ENCODE assay signal across 8 cellular contexts in the genomic region with DNA sequence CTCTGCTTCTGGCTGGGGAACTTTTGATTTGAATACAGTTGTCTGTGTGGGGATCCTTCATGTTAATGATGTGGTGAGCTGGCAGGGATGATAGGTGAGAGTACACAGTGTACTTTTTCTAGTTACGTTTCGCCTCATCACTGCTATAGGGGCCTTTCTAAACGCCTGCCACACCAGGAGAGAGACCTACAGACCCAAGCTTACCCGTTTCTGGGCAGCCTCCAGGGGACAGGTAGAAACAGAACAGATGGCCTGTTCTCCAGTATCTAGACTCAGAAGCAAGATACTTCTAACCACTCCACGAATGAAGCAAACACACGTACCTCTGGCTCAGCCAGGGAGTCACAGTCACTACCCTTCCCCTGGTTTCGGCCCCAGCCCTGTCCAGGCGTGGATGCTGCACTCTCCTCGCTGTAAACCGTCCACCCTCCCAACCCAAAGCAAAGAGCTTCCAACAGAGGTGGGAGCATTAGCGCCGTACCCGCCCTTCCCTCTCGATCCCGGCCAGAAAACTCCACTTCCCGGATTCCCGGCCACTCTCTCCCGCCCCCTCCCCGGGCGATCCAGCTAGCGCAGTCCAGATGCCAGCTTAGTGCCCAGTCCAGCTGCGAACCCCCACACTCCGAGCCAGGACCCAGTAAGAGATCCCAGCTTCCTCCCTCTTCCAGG. TPM values are rescaled to one million over a fixed set of nuclear protein-coding genes. Genes with fewer than 3 reads are reported as not detected.
DNase-seq lines count a peak whose midpoint lies in the region; ATAC-seq, FAIRE-seq and TF ChIP-seq lines count a peak whose summit lies in the region.

No MANE protein-coding gene starts in this region.

- peaks cover 16% of the 10 kb centered on the region for H3K4me1 ChIP-seq in ACC112 (ENCODE audit: control insufficient read depth, insufficient read depth, low read length, unreplicated experiment)
- peaks cover 52% of the 10 kb centered on the region for H3K4me1 ChIP-seq in OCI-LY7 (ENCODE audit: insufficient read depth, low read length, poor library complexity, severe bottlenecking)
- H3K4me1 ChIP-seq in keratinocyte (ENCODE audit: control insufficient read depth, extremely low read depth, insufficient read depth, low read length): peaks cover 73% of the 10 kb centered on the region

- FAIRE-seq in keratinocyte (lab: Jason Lieb, UNC): peak; percentile 23

- BruUV-seq in OCI-LY7 (replicated peaks; lab: Mats Ljungman, UMichigan): no TSS peak

- H3K27me3 ChIP-seq in ACC112 (ENCODE audit: insufficient read depth, low read length) (no peaks in the 10 kb centered on the region), brain microvascular endothelial cell (replicated peaks) (no peaks in the 10 kb centered on the region), keratinocyte (ENCODE audit: control insufficient read depth, extremely low read depth, insufficient read depth, low read length) (no peaks in the 10 kb centered on the region)

- no peaks in the 10 kb centered on the region for H3K9me2 ChIP-seq in OCI-LY7 (ENCODE audit: insufficient read depth, low read length)

- H3K4me2 ChIP-seq in OCI-LY7 (ENCODE audit: low read length): peak overlapping the region; percentile 90
- peak overlapping the region; percentile 100 for H3K4me2 ChIP-seq in keratinocyte (ENCODE audit: control insufficient read depth, extremely low read depth, insufficient read depth, low read depth, low read length)

- POLR2A ChIA-PET in OCI-LY7 (lab: Charles Lee): interaction anchor here (0.6 to 4.7 kb wide), 4 partner anchors 29 to 307 kb away, joined by 4 to 51 read pairs (median 8); a partner anchor contains a TSS

- intact Hi-C loops in OCI-LY7 (cut with micrococcal nuclease; ENCODE audit: unreplicated experiment): loop anchor here (10.0 kb wide), 2 partner anchors 300 to 1640 kb away; a partner anchor contains a TSS

- peak overlapping the region; percentile 89 for H3K4me3 ChIP-seq in ACC112 (ENCODE audit: low read depth, low read length)
- H3K4me3 ChIP-seq in OCI-LY7 (ENCODE audit: low read depth, low read length, poor library complexity, severe bottlenecking): peak overlapping the region; percentile 100
- peak overlapping the region; percentile 97 for H3K4me3 ChIP-seq in brain microvascular endothelial cell (ENCODE audit: low read depth, low read length)
- peak overlapping the region; percentile 92 to 94 (median 92) for H3K4me3 ChIP-seq in keratinocyte (ENCODE audit: control insufficient read depth in 2 of 3, extremely low read depth in 1 of 3, insufficient read depth in 2 of 3, low read depth in 1 of 3, low read length in 3 of 3)

- in situ Hi-C loops in brain microvascular endothelial cell (cut with HindIII; ENCODE audit: low pct_ligation_motif_present, low sequenced_read_pairs): no loop called here

- no peak for TF ChIP-seq CTCF in OCI-LY7 (conservative IDR thresholded peaks at IDR 0.05; ENCODE audit: low read length)
- TF ChIP-seq CTCF in brain microvascular endothelial cell (IDR thresholded peaks at IDR 0.05; ENCODE audit: low read depth, low read length, missing control alignments): no peak
- no peak for TF ChIP-seq CTCF in keratinocyte (optimal IDR thresholded peaks at IDR 0.05 in 1 of 3, IDR thresholded peaks at IDR 0.05 in 1 of 3, conservative IDR thresholded peaks at IDR 0.05 in 1 of 3; ENCODE audit: extremely low read depth in 1 of 3, insufficient read depth in 2 of 3, low read length in 3 of 3)

- peak overlapping the region; percentile 2; the same call in 1 of the 2 replicates for H3K27ac ChIP-seq in ACC112 (ENCODE audit: low read depth, low read length)
- H3K27ac ChIP-seq in OCI-LY7 (ENCODE audit: low read depth, low read length, poor library complexity, severe bottlenecking): peak overlapping the region; percentile 77
- no peak overlapping the region for H3K27ac ChIP-seq in brain microvascular endothelial cell
- peak overlapping the region; percentile 95 for H3K27ac ChIP-seq in keratinocyte (ENCODE audit: control insufficient read depth, insufficient read depth, low read length)

- H3K36me3 ChIP-seq in ACC112 (ENCODE audit: insufficient read depth, low read length) (no peaks in the 10 kb centered on the region), OCI-LY7 (ENCODE audit: insufficient read depth, low read length) (peaks cover 20% of the 10 kb centered on the region; the same call in 1 of the 2 replicates), brain microvascular endothelial cell (replicated peaks) (no peaks in the 10 kb centered on the region), keratinocyte (ENCODE audit: control insufficient read depth in 2 of 2, extremely low read depth in 1 of 2, insufficient read depth in 2 of 2, low read length in 2 of 2) (no peaks in the 10 kb centered on the region)

- ATAC-seq in GM18502 (IDR thresholded peaks at IDR 0.05; ENCODE audit: poor library complexity, unreplicated experiment) (peak; percentile 56), HG02840 (IDR thresholded peaks at IDR 0.05; ENCODE audit: low FRiP score, unreplicated experiment) (peak; percentile 50)

- H3K79me2 ChIP-seq in ACC112 (ENCODE audit: control insufficient read depth, insufficient read depth, low read length, unreplicated experiment) (peaks cover 58% of the 10 kb centered on the region), OCI-LY7 (ENCODE audit: insufficient read depth, low read depth, low read length) (peaks cover 57% of the 10 kb centered on the region; the same call in 1 of the 2 replicates), keratinocyte (ENCODE audit: control insufficient read depth, insufficient read depth, low read length) (peaks cover 59% of the 10 kb centered on the region)

- H2AFZ ChIP-seq in ACC112 (ENCODE audit: low read length, unreplicated experiment) (peak overlapping the region; percentile 47), OCI-LY7 (ENCODE audit: low read length) (no peak overlapping the region), keratinocyte (ENCODE audit: control insufficient read depth, low read length) (peak overlapping the region; percentile 64)

- DNase-seq in OCI-LY7 (ENCODE audit: low spot score) (peak; percentile 52), brain microvascular endothelial cell (peak; percentile 9), keratinocyte (ENCODE audit: low read depth, low spot score) (no peak), DMS79 treated with DMSO at 0.1 percent for 48 hours (lab: John Stamatoyannopoulos, UW) (no peak)
- DNase-seq in stimulated activated CD4-positive, alpha-beta T cell treated with anti-CD3 and anti-CD28 coated beads, Interleukin-1b, Interleukin-23, amount 100 ng/mL, for 48 hours: peak; percentile 71

- H3K9me3 ChIP-seq in OCI-LY7 (ENCODE audit: low read length): no peaks in the 10 kb centered on the region
- no peaks in the 10 kb centered on the region for H3K9me3 ChIP-seq in keratinocyte (ENCODE audit: control insufficient read depth, low read depth, low read length)

- CTCF ChIA-PET in OCI-LY7 (lab: Charles Lee; ENCODE audit: unreplicated experiment): interaction anchor here (0.9 to 1.9 kb wide), 4 partner anchors 39 to 226 kb away, joined by 3 to 10 read pairs (median 4); no protein-coding TSS in a partner anchor

- H3K9ac ChIP-seq in keratinocyte (ENCODE audit: control insufficient read depth, extremely low read depth, insufficient read depth, low read length): peak overlapping the region; percentile 97

- H4K20me1 ChIP-seq in OCI-LY7 (ENCODE audit: insufficient read depth, low read length): peaks cover 19% of the 10 kb centered on the region
- peaks cover 13% of the 10 kb centered on the region for H4K20me1 ChIP-seq in keratinocyte (ENCODE audit: control insufficient read depth, extremely low read depth, insufficient read depth, low read length)

- H3K9me1 ChIP-seq in keratinocyte (ENCODE audit: control insufficient read depth, extremely low read depth, insufficient read depth, low read length): peaks cover 3% of the 10 kb centered on the region

- dilution Hi-C loops in keratinocyte (cut with MboI; ENCODE audit: extremely low pct_ligation_motif_present, low sequenced_read_pairs): no loop called here

RNA-seq across cellular contexts. Expression of a gene that starts 1.2 kb away (rescaled TPM):
- total RNA-seq in OCI-LY7 (2014; rRNA removed; shearing (Covaris generic)): 9.5 and 10.9 TPM in 2 replicates
- total RNA-seq in OCI-LY7 (2022): 22.4 and 25.4 TPM in 2 replicates
- 33.1 to 46.5 TPM (median 34.8 TPM) in 3 replicates for polyA plus RNA-seq in keratinocyte
- 16.9 TPM for polyA plus RNA-seq in keratinocyte (2011; ENCODE audit: low read depth)
- polyA plus RNA-seq in keratinocyte (2011; cell fraction: cytosol; rRNA removed): 35.8 and 62.9 TPM in 2 replicates
- polyA plus RNA-seq in keratinocyte (2011; cell fraction: nucleus; rRNA removed): 28.2 and 30.2 TPM in 2 replicates
- 28.0 and 31.4 TPM in 2 replicates for polyA plus RNA-seq in keratinocyte (2012; ENCODE audit: low replicate concordance)
- polyA minus RNA-seq in keratinocyte: 25.4 to 88.4 TPM (median 64.0 TPM) in 3 replicates
- 70.2 TPM for polyA minus RNA-seq in keratinocyte (2011; cell fraction: cytosol; rRNA and poly(A)+ RNA removed)
- polyA minus RNA-seq in keratinocyte (2011; cell fraction: nucleus; rRNA and poly(A)+ RNA removed): 33.1 and 66.2 TPM in 2 replicates

Comparison
In these comparisons a context has a peak if more than half of its experiments do, and no peak if none do; other contexts are left out.
1. DNase-seq: peak in OCI-LY7 (single experiment), brain microvascular endothelial cell (single experiment) and stimulated activated CD4-positive, alpha-beta T cell treated with anti-CD3 and anti-CD28 coated beads, Interleukin-1b, Interleukin-23, amount 100 ng/mL, for 48 hours (single experiment); none in keratinocyte (single experiment) and DMS79 treated with DMSO at 0.1 percent for 48 hours (single experiment).
2. Peak in every context shown above with its lines, with median percentiles within 50 percentile points of each other: H3K4me3 ChIP-seq.